ENCODE assay signal across 1 cellular context in the genomic region with DNA sequence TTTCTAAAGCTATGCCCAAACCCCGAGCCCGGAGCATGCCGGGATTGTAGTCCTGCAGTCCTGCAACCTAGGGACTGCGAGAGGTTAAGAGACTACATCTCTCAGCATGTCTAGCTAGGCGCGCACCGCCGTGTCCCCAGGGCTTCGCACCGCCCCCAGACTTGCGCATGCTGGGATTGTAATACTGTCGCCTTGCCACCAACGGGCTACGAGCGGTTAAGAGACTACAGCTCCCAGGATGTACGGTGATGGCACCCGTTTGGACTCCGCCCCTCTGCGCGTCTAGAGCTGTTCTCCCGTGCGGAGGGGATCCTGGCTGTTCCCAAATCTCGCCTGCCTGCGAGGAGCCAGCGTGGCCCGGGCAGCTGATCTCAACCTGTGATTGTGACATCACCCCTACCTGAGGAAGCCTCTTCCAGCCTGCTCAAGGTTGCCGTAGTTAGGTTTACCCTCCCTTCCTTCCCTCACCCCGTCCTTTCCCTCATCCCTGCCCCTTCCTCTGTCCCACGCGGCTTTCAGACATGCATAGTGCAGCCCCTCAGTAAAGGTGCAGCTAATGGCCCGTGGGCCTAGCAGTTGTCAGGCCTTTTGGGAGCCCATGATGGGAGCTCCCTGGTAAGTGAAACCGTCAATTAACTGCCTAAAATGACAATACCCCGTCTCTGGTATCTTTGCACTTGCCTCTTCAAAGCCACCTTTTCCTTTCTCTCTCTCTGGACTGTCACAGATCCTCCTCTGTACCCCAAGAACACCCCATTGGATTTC.
TF ChIP-seq lines count a peak whose summit lies in the region.

No MANE protein-coding gene starts in this region.

TF ChIP-seq in K562, 482 proteins besides CTCF, POLR2A, EP300 and RAD21 (continued from another document and continues in another):
- TF ChIP-seq THRB (CRISPR knock-in tag; conservative IDR thresholded peaks at IDR 0.05) (0 out of 2 replicates have a peak, but pooled peaks have one; percentile 19), RBM39 (optimal IDR thresholded peaks at IDR 0.05; ENCODE audit: low read depth, low read length) (no peak), PURB (CRISPR knock-in tag; IDR thresholded peaks at IDR 0.05; ENCODE audit: low read depth) (no peak), FIP1L1 (IDR thresholded peaks at IDR 0.05; ENCODE audit: low read depth, low read length, poor library complexity, severe bottlenecking) (no peak), ZNF586 (CRISPR knock-in tag; conservative IDR thresholded peaks at IDR 0.05) (no peak), OTX1 (CRISPR knock-in tag; IDR thresholded peaks at IDR 0.05) (no peak), CEBPB (tag; IDR thresholded peaks at IDR 0.05) (peak; percentile 61), ZNF12 (CRISPR knock-in tag; IDR thresholded peaks at IDR 0.05) (no peak), HMBOX1 (IDR thresholded peaks at IDR 0.05) (no peak), HDAC3 (IDR thresholded peaks at IDR 0.05; ENCODE audit: borderline replicate concordance, partially characterized antibody) (no peak), ZNF766 (CRISPR knock-in tag; conservative IDR thresholded peaks at IDR 0.05) (no peak), CLOCK (CRISPR knock-in tag; IDR thresholded peaks at IDR 0.05; ENCODE audit: borderline replicate concordance) (no peak), GABPA (tag; conservative IDR thresholded peaks at IDR 0.05; ENCODE audit: low read depth) (no peak), KAT2B (IDR thresholded peaks at IDR 0.05; ENCODE audit: low read depth, low read length) (no peak), TRIM24 (IDR thresholded peaks at IDR 0.05) (no peak), MCM2 (IDR thresholded peaks at IDR 0.05; ENCODE audit: low read depth) (no peak), RBFOX2 (IDR thresholded peaks at IDR 0.05; ENCODE audit: low read depth, low read length) (peak; percentile 61), KLF1 (tag; IDR thresholded peaks at IDR 0.05) (no peak), NFATC3 (IDR thresholded peaks at IDR 0.05) (no peak), MAFF (IDR thresholded peaks at IDR 0.05; ENCODE audit: low read length) (no peak), BCL6 (CRISPR knock-in tag; IDR thresholded peaks at IDR 0.05) (no peak), FUS (optimal IDR thresholded peaks at IDR 0.05; ENCODE audit: low read depth, low read length) (no peak), U2AF1 (optimal IDR thresholded peaks at IDR 0.05; ENCODE audit: low read depth, low read length) (no peak), ETV6 (IDR thresholded peaks at IDR 0.05; ENCODE audit: borderline replicate concordance in 1 of 2, low read depth in 2 of 2, low read length in 1 of 2) (no peak), ETV6 (CRISPR knock-in tag; IDR thresholded peaks at IDR 0.05; ENCODE audit: borderline replicate concordance) (no peak), HOXB6 (CRISPR knock-in tag; IDR thresholded peaks at IDR 0.05; ENCODE audit: borderline replicate concordance) (no peak), POLR3G (IDR thresholded peaks at IDR 0.05; ENCODE audit: extremely low read depth, insufficient read length, insufficient replicate concordance) (no peak), CREB3L1 (IDR thresholded peaks at IDR 0.05; ENCODE audit: borderline replicate concordance, low read depth) (peak; percentile 50; the same call in 1 of the 2 replicates), TCFL5 (CRISPR knock-in tag; conservative IDR thresholded peaks at IDR 0.05) (no peak), ARID3B (CRISPR knock-in tag; IDR thresholded peaks at IDR 0.05; ENCODE audit: borderline replicate concordance) (no peak)
- TF ChIP-seq, protein P1, sequence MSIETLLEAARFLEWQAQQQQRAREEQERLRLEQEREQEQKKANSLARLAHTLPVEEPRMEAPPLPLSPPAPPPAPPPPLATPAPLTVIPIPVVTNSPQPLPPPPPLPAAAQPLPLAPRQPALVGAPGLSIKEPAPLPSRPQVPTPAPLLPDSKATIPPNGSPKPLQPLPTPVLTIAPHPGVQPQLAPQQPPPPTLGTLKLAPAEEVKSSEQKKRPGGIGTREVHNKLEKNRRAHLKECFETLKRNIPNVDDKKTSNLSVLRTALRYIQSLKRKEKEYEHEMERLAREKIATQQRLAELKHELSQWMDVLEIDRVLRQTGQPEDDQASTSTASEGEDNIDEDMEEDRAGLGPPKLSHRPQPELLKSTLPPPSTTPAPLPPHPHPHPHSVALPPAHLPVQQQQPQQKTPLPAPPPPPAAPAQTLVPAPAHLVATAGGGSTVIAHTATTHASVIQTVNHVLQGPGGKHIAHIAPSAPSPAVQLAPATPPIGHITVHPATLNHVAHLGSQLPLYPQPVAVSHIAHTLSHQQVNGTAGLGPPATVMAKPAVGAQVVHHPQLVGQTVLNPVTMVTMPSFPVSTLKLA (conservative IDR thresholded peaks at IDR 0.05), result peak in 1 of 2 experiments; percentile 40; a peak in 1 of 4 replicates
- TF ChIP-seq, protein P2, sequence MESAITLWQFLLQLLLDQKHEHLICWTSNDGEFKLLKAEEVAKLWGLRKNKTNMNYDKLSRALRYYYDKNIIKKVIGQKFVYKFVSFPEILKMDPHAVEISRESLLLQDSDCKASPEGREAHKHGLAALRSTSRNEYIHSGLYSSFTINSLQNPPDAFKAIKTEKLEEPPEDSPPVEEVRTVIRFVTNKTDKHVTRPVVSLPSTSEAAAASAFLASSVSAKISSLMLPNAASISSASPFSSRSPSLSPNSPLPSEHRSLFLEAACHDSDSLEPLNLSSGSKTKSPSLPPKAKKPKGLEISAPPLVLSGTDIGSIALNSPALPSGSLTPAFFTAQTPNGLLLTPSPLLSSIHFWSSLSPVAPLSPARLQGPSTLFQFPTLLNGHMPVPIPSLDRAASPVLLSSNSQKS (CRISPR knock-in tag; IDR thresholded peaks at IDR 0.05), result no peak
- TF ChIP-seq, protein P3, sequence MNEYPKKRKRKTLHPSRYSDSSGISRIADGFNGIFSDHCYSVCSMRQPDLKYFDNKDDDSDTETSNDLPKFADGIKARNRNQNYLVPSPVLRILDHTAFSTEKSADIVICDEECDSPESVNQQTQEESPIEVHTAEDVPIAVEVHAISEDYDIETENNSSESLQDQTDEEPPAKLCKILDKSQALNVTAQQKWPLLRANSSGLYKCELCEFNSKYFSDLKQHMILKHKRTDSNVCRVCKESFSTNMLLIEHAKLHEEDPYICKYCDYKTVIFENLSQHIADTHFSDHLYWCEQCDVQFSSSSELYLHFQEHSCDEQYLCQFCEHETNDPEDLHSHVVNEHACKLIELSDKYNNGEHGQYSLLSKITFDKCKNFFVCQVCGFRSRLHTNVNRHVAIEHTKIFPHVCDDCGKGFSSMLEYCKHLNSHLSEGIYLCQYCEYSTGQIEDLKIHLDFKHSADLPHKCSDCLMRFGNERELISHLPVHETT (CRISPR knock-in tag; conservative IDR thresholded peaks at IDR 0.05 in 1 of 2, IDR thresholded peaks at IDR 0.05 in 1 of 2), result no peak
